16 cellular contexts compared by ENCODE assay signal in the genomic region with DNA sequence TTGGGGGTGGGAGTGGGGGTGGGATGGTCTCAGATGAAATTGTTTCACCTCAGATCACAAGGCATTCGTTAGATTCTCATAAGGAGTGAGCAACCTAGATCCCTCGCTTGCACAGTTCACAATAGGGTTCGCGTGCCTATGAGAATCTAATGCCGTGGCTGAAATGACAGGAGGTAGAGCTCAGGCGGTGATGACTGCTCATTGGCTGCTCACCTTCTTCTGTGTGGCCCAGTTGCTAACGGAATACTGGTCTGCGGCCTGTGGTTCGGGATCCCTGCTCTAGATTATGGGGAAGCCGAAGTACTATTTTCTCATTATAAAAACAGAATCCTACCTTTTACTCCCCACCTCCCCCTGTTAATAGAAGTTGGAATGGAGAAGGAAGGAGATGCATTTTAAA.
"Had no signal": no experiment of that assay in that cellular context is flagged by ENCODE, and none has a peak within 500 bp of the region (broad histone marks: within the 10 kb centered on the region; RNA-seq: fewer than 3 reads in every experiment).

No MANE protein-coding gene starts in this region.

- H3K9me3 ChIP-seq: ascending aorta, breast epithelium, gastroesophageal sphincter, prostate gland, right lobe of liver, spleen, upper lobe of right lung had no signal

- H3K27ac ChIP-seq: ascending aorta, breast epithelium, gastroesophageal sphincter, prostate gland, right lobe of liver, upper lobe of right lung had no signal

- H3K27me3 ChIP-seq: ascending aorta, breast epithelium, gastroesophageal sphincter, right lobe of liver, spleen, upper lobe of right lung had no signal

- H3K36me3 ChIP-seq: ascending aorta, breast epithelium, gastroesophageal sphincter, prostate gland, right lobe of liver, upper lobe of right lung had no signal

- DNase-seq: activated CD4-positive, alpha-beta T cell treated with anti-CD3 and anti-CD28 coated beads for 1 hour; activated CD4-positive, alpha-beta T cell treated with anti-CD3 and anti-CD28 coated beads, Interleukin-2, amount 50 U/mL, for 4 hours; activated naive CD4-positive, alpha-beta T cell treated with anti-CD3 and anti-CD28 coated beads for 36 hours; activated naive CD8-positive, alpha-beta T cell treated with anti-CD3 and anti-CD28 coated beads, Interleukin-2, amount 50 U/mL, for 24 hours; activated T-cell treated with anti-CD3 and anti-CD28 coated beads for 4 hours; naive thymus-derived CD4-positive, alpha-beta T cell; nucleus accumbens; right lobe of liver; spleen; stimulated activated naive CD8-positive, alpha-beta T cell treated with anti-CD3 and anti-CD28 coated beads, Interleukin-15, amount 100 ng/mL, for 72 hours; upper lobe of right lung had no signal

- H3K4me3 ChIP-seq: ascending aorta, breast epithelium, gastroesophageal sphincter, prostate gland, right lobe of liver, spleen, upper lobe of right lung had no signal

- ATAC-seq: activated naive CD8-positive, alpha-beta T cell treated with anti-CD3 and anti-CD28 coated beads, Interleukin-2, amount 50 U/mL, for 24 hours; gastroesophageal sphincter; left lobe of liver; naive thymus-derived CD4-positive, alpha-beta T cell; stimulated activated naive CD8-positive, alpha-beta T cell treated with anti-CD3 and anti-CD28 coated beads, Interleukin-15, amount 100 ng/mL, for 72 hours; upper lobe of right lung had no signal
